8 cellular contexts compared by ENCODE assay signal in genomic region chr1:23558140-23558871, GRCh38. TPM values are rescaled to one million over a fixed set of nuclear protein-coding genes. Genes with fewer than 3 reads are reported as not detected.
DNase-seq lines count a peak whose midpoint lies in the region; ATAC-seq and TF ChIP-seq lines count a peak whose summit lies in the region.

No MANE protein-coding gene starts in this region.

- POLR2A ChIA-PET in CD4-positive, alpha-beta T cell (lab: Charles Lee) = interaction anchor here (0.8 to 9.6 kb wide), 16 partner anchors 9 to 214 kb away, joined by 3 to 314 read pairs (median 10); partner anchors contain the start of genes HNRNPR and RPL11

- peak in 4 of 10 experiments; percentile 10 to 55 (median 34) for DNase-seq in CD4-positive, alpha-beta T cell
- DNase-seq in colonic mucosa (peak; percentile 86), mesenchymal stem cell (peak; percentile 60), tibial artery (peak; percentile 71 to 83)

- H3K18ac ChIP-seq in mesenchymal stem cell (ENCODE audit: low read depth in 1 of 2, low read length in 2 of 2) = peak overlapping the region; percentile 79 to 93

- peaks cover 3% of the 10 kb centered on the region for H3K79me1 ChIP-seq in mesenchymal stem cell (replicated peaks; ENCODE audit: low read length, poor library complexity, severe bottlenecking)

- no peaks in the 10 kb centered on the region for H3K27me3 Mint-ChIP-seq in CD4-positive, alpha-beta T cell
- peaks cover 47% of the 10 kb centered on the region for H3K27me3 Mint-ChIP-seq in T-helper 1 cell treated with Interleukin-12 subunit alpha and Interleukin-12 subunit beta and Interleukin-4 antibody, amounts not matched to agents 30 μg/mL and 1 μg/mL, for 36 hours (ENCODE audit: low read depth)

- H2AFZ ChIP-seq in mesenchymal stem cell (ENCODE audit: low read depth, low read length) = no peak overlapping the region

- H3K9ac ChIP-seq in HUES48 (ENCODE audit: low read depth, low read length) (peak overlapping the region; percentile 74), colonic mucosa (ENCODE audit: low read depth in 2 of 2, low read length in 2 of 2) (peak overlapping the region; percentile 93 to 100), mesenchymal stem cell (ENCODE audit: low read length) (peak overlapping the region; percentile 97)

- H2BK5ac ChIP-seq in mesenchymal stem cell (ENCODE audit: low read depth, low read length, poor library complexity, severe bottlenecking) = no peak overlapping the region

- H3K4me1 ChIP-seq in HUES48 (ENCODE audit: control insufficient read depth, insufficient read depth, low read length) (peaks cover 68% of the 10 kb centered on the region), colonic mucosa (peaks cover 29% of the 10 kb centered on the region), mesenchymal stem cell (ENCODE audit: control insufficient read depth, insufficient read depth, low read depth, low read length) (peaks cover 34% of the 10 kb centered on the region), tibial artery (peaks cover 0 to 50% (median 41%) of the 10 kb centered on the region in 4 donors)

- H3K27ac ChIP-seq in CD4-positive, alpha-beta T cell (ENCODE audit: low read depth, low read length) = peak overlapping the region; percentile 86
- peak overlapping the region; percentile 97 for H3K27ac ChIP-seq in HUES48 (ENCODE audit: low read depth, low read length)
- H3K27ac ChIP-seq in colonic mucosa = peak overlapping the region; percentile 91
- H3K27ac ChIP-seq in mesenchymal stem cell (ENCODE audit: low read length, poor library complexity, severe bottlenecking) = no peak overlapping the region
- H3K27ac ChIP-seq in tibial artery = peak overlapping the region; percentile 94 to 97

- peak overlapping the region; percentile 82 for H4K8ac ChIP-seq in mesenchymal stem cell (ENCODE audit: low read length)

- H2BK15ac ChIP-seq in mesenchymal stem cell (ENCODE audit: low read depth, poor library complexity, severe bottlenecking) = peak overlapping the region; percentile 30

- H2AK5ac ChIP-seq in mesenchymal stem cell (ENCODE audit: low read length, severe bottlenecking) = no peak overlapping the region

- no peak for ATAC-seq in CD4-positive, alpha-beta T cell (ENCODE audit: poor library complexity)
- ATAC-seq in GM21360 (IDR thresholded peaks at IDR 0.05; ENCODE audit: unreplicated experiment) (no peak), GM18861 (IDR thresholded peaks at IDR 0.05; ENCODE audit: unreplicated experiment) (no peak)

- no peaks in the 10 kb centered on the region for H3K9me3 ChIP-seq in CD4-positive, alpha-beta T cell (ENCODE audit: control insufficient read depth, low read length)
- H3K9me3 ChIP-seq in HUES48 (ENCODE audit: control insufficient read depth, insufficient read depth, low read length) = no peaks in the 10 kb centered on the region
- no peaks in the 10 kb centered on the region for H3K9me3 ChIP-seq in colonic mucosa
- H3K9me3 ChIP-seq in mesenchymal stem cell (ENCODE audit: control insufficient read depth, low read length) = no peaks in the 10 kb centered on the region
- no peaks in the 10 kb centered on the region for H3K9me3 ChIP-seq in tibial artery

- peak overlapping the region; percentile 6 for H2BK120ac ChIP-seq in mesenchymal stem cell (ENCODE audit: low read depth, low read length)

- intact Hi-C loops in CD4-positive, alpha-beta T cell (cut with DNase I, micrococcal nuclease) = loop anchor here (2.0 to 10.0 kb wide), 2 partner anchors 68 to 416 kb away; no protein-coding TSS in a partner anchor
- intact Hi-C loops in colonic mucosa (cut with DNase I) = no loop called here
- intact Hi-C loops in tibial artery (cut with DNase I; ENCODE audit: low total_unique reads) = no loop called here

- peak overlapping the region in 1 of 2 experiments; percentile 23 for H3K23ac ChIP-seq in mesenchymal stem cell (ENCODE audit: low read length in 2 of 2)

- TF ChIP-seq CTCF in CD4-positive, alpha-beta T cell (IDR thresholded peaks at IDR 0.05) = no peak
- TF ChIP-seq CTCF in colonic mucosa (IDR thresholded peaks at IDR 0.05) = no peak
- peak in 1 of 2 experiments; percentile 4 for TF ChIP-seq CTCF in tibial artery (IDR thresholded peaks at IDR 0.05)

- peak overlapping the region; percentile 90 for H3K4me3 Mint-ChIP-seq in CD4-positive, alpha-beta T cell
- H3K4me3 Mint-ChIP-seq in T-helper 1 cell treated with Interleukin-12 subunit alpha and Interleukin-12 subunit beta and Interleukin-4 antibody, amounts not matched to agents 30 μg/mL and 1 μg/mL, for 36 hours = peak overlapping the region; percentile 89

- H3K4ac ChIP-seq in mesenchymal stem cell (ENCODE audit: low read depth in 1 of 2, low read length in 2 of 2) = peak overlapping the region; percentile 7 to 43

- CTCF ChIA-PET in CD4-positive, alpha-beta T cell (lab: Charles Lee) = interaction anchor here (0.7 to 8.9 kb wide), 7 partner anchors 14 to 79 kb away, joined by 3 to 81 read pairs (median 3); no protein-coding TSS in a partner anchor

- H3K4me1 Mint-ChIP-seq in CD4-positive, alpha-beta T cell (ENCODE audit: low read depth) = peaks cover 85% of the 10 kb centered on the region
- peaks cover 52% of the 10 kb centered on the region for H3K4me1 Mint-ChIP-seq in T-helper 1 cell treated with Interleukin-12 subunit alpha and Interleukin-12 subunit beta and Interleukin-4 antibody, amounts not matched to agents 30 μg/mL and 1 μg/mL, for 36 hours (ENCODE audit: low read depth)

- H3K36me3 ChIP-seq in HUES48 (ENCODE audit: control insufficient read depth, insufficient read depth, low read length) (peaks cover 9% of the 10 kb centered on the region; the same call in 1 of the 2 replicates), colonic mucosa (no peaks in the 10 kb centered on the region), mesenchymal stem cell (ENCODE audit: control insufficient read depth in 1 of 2, insufficient read depth in 2 of 2, low read depth in 1 of 2, low read length in 2 of 2) (no peaks in the 10 kb centered on the region), tibial artery (peaks cover 18 to 25% (median 20%) of the 10 kb centered on the region in 3 donors)

- peak overlapping the region; percentile 80 for H3K4me2 ChIP-seq in mesenchymal stem cell (ENCODE audit: low read length, poor library complexity, severe bottlenecking)

- peak overlapping the region; percentile 65 for H4K91ac ChIP-seq in mesenchymal stem cell (ENCODE audit: low read length)

- H3K27me3 ChIP-seq in CD4-positive, alpha-beta T cell (ENCODE audit: control insufficient read depth, insufficient read depth, low read length) = no peaks in the 10 kb centered on the region
- H3K27me3 ChIP-seq in HUES48 (ENCODE audit: control insufficient read depth, insufficient read depth, low read length) (peaks cover 54% of the 10 kb centered on the region), colonic mucosa (no peaks in the 10 kb centered on the region), mesenchymal stem cell (ENCODE audit: control insufficient read depth in 1 of 2, insufficient read depth in 1 of 2, low read length in 2 of 2) (peaks cover 0 to 16% of the 10 kb centered on the region in 2 experiments), tibial artery (no peaks in the 10 kb centered on the region)

- peak overlapping the region in 1 of 2 experiments; percentile 45 for H2BK12ac ChIP-seq in mesenchymal stem cell (ENCODE audit: low read length in 2 of 2)

- peaks cover 26% of the 10 kb centered on the region for H3K36me3 Mint-ChIP-seq in CD4-positive, alpha-beta T cell (ENCODE audit: low read depth)
- peaks cover 3% of the 10 kb centered on the region for H3K36me3 Mint-ChIP-seq in T-helper 1 cell treated with Interleukin-12 subunit alpha and Interleukin-12 subunit beta and Interleukin-4 antibody, amounts not matched to agents 30 μg/mL and 1 μg/mL, for 36 hours (ENCODE audit: low read depth)

- H3K14ac ChIP-seq in mesenchymal stem cell (ENCODE audit: low read length in 2 of 2) = peak overlapping the region; percentile 62 to 93

- no peaks in the 10 kb centered on the region for H3K9me3 Mint-ChIP-seq in CD4-positive, alpha-beta T cell
- H3K9me3 Mint-ChIP-seq in T-helper 1 cell treated with Interleukin-12 subunit alpha and Interleukin-12 subunit beta and Interleukin-4 antibody, amounts not matched to agents 30 μg/mL and 1 μg/mL, for 36 hours = no peaks in the 10 kb centered on the region

- WGBS in mesenchymal stem cell = under 1% methylated on average over 33 of the region's 34 CpGs

- peak overlapping the region; percentile 96 for H3K27ac Mint-ChIP-seq in CD4-positive, alpha-beta T cell
- peak overlapping the region; percentile 76 for H3K27ac Mint-ChIP-seq in T-helper 1 cell treated with Interleukin-12 subunit alpha and Interleukin-12 subunit beta and Interleukin-4 antibody, amounts not matched to agents 30 μg/mL and 1 μg/mL, for 36 hours

- H3K4me3 ChIP-seq in HUES48 (ENCODE audit: low read depth, low read length) = peak overlapping the region; percentile 92
- peak overlapping the region; percentile 76 for H3K4me3 ChIP-seq in colonic mucosa
- H3K4me3 ChIP-seq in mesenchymal stem cell (ENCODE audit: insufficient read depth in 1 of 2, low read depth in 1 of 2, low read length in 2 of 2) = peak overlapping the region; percentile 44 to 86
- H3K4me3 ChIP-seq in tibial artery = peak overlapping the region; percentile 85 to 96

RNA-seq across cellular contexts. Expression of gene ID3, which starts 1.0 kb away (rescaled TPM):
- total RNA-seq in CD4-positive, alpha-beta T cell = 10 to 100 TPM; 89.8 to 90.4 TPM
- total RNA-seq in colonic mucosa = 100 to 1,000 TPM; 106 to 221 TPM
- polyA plus RNA-seq in mesenchymal stem cell (2013, experiment 1 of 2) = 497 TPM
- 504 TPM for polyA plus RNA-seq in mesenchymal stem cell (2013, experiment 2 of 2)

RNA-seq across cellular contexts. Expression of gene E2F2, which starts 27.3 kb away (rescaled TPM):
- total RNA-seq in CD4-positive, alpha-beta T cell = under 1 TPM; 0.50 to 0.69 TPM
- total RNA-seq in colonic mucosa = 10 to 100 TPM in 1 of 2 donors, 1 to 10 TPM in 1; 8.2 to 32.9 TPM
- 0.59 TPM for polyA plus RNA-seq in mesenchymal stem cell (2013, experiment 1 of 2)
- 0.44 TPM for polyA plus RNA-seq in mesenchymal stem cell (2013, experiment 2 of 2)

Comparison
In these comparisons a context has a peak if more than half of its experiments do, and no peak if none do; other contexts are left out.
1. RNA of gene E2F2, which starts 27.3 kb away (total RNA-seq): 8.2 to 32.9 TPM in colonic mucosa; 0.50 to 0.69 TPM in CD4-positive, alpha-beta T cell; every median in the first group is over 4 times any median in the second.
2. intact Hi-C loops: an anchor here in CD4-positive, alpha-beta T cell (2.0 to 10.0 kb wide); none called in colonic mucosa and tibial artery.
3. Peak in every context shown above with its lines, with median percentiles within 50 percentile points of each other: H3K4me3 ChIP-seq and H3K9ac ChIP-seq.